8 cellular contexts compared by ENCODE assay signal in the genomic region with DNA sequence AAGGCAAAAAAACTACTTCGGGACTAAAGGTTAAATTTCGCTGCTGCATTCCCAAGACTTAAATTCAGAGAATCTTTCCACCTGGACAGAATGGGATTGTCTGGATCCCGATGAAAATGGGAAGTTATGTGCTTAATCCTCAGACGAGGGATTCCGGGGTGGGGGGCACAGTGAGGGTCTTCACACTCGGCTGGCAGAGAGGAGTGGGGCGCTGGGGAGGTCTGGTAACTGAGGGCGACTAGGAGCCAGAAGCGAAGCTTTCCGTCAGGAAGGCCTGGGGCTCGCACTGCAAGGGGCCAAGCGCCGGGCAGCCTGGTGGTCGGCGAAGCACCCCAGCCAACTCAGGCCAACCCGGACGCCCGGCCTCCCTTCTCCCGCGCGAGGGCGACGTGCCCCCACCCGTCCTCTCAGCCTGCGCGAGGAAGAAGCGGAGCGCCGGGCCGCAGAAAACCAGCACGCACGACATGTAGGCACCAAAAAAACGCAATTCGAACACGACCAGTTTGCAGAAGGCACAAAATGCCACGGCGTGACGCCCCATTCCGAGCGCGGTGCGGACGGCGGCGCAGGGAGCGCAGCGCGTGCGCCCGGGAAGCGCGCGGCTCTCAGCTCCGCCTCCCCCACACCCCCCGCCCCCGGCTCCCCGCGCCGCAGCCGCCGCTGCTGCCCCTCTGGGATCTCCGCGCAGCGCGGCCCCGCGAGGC.
DNase-seq lines count a peak whose midpoint lies in the region; ATAC-seq and TF ChIP-seq lines count a peak whose summit lies in the region.

No MANE protein-coding gene starts in this region.

- no peaks in the 10 kb centered on the region for H3K9me2 ChIP-seq in DOHH2 (replicated peaks; ENCODE audit: control insufficient read depth, low read length)

- H3F3A ChIP-seq in DOHH2 (ENCODE audit: control insufficient read depth, insufficient read depth) = 0 out of 2 replicates have a peak, but pooled peaks cover 5% of the 10 kb centered on the region

- H3K9ac ChIP-seq in mesendoderm (ENCODE audit: low read length) = peak overlapping the region; percentile 91

- H3K56ac ChIP-seq in mesendoderm (ENCODE audit: low read length) = peak overlapping the region; percentile 97

- peak overlapping the region; percentile 82 for H3K27ac ChIP-seq in DOHH2 (ENCODE audit: low read depth, low read length)
- H3K27ac ChIP-seq in ectodermal cell (ENCODE audit: insufficient read depth, low read depth, low read length, poor library complexity, severe bottlenecking) = peak overlapping the region; percentile 85
- peak overlapping the region; percentile 92 for H3K27ac ChIP-seq in mesendoderm (ENCODE audit: low read depth, low read length)
- H3K27ac ChIP-seq in thoracic aorta = peak overlapping the region; percentile 66 to 78

- H4K8ac ChIP-seq in mesendoderm (ENCODE audit: low read depth, low read length) = no peak overlapping the region

- H3K4me3 ChIP-seq in DOHH2 (ENCODE audit: low read length) (peak overlapping the region; percentile 83), ectodermal cell (ENCODE audit: insufficient read depth, low read depth, low read length) (peak overlapping the region; percentile 63), mesendoderm (ENCODE audit: low read length) (peak overlapping the region; percentile 65), thoracic aorta (peak overlapping the region; percentile 74)

- H3K36me3 ChIP-seq in DOHH2 (ENCODE audit: control insufficient read depth, low read length) = peaks cover 19% of the 10 kb centered on the region
- no peaks in the 10 kb centered on the region for H3K36me3 ChIP-seq in ectodermal cell (ENCODE audit: control insufficient read depth, insufficient read depth, low read length)
- no peaks in the 10 kb centered on the region for H3K36me3 ChIP-seq in mesendoderm (ENCODE audit: control insufficient read depth, insufficient read depth, low read length)
- H3K36me3 ChIP-seq in thoracic aorta = no peaks in the 10 kb centered on the region

- 1% methylated on average over 63 to 67 of the region's 67 CpGs for WGBS in ectodermal cell, 2 experiments
- no CpG with 5 or more reads among the region's 67 CpGs for WGBS in mesendoderm (ENCODE audit: extremely low coverage, insufficient coverage, low lambda C conversion rate)

- H3K27me3 ChIP-seq in DOHH2 (ENCODE audit: control insufficient read depth, low read length) (no peaks in the 10 kb centered on the region), ectodermal cell (ENCODE audit: control insufficient read depth, insufficient read depth, low read length, poor library complexity, severe bottlenecking) (peaks cover 4% of the 10 kb centered on the region), mesendoderm (ENCODE audit: insufficient read depth, low read length, poor library complexity) (no peaks in the 10 kb centered on the region), thoracic aorta (replicated peaks; ENCODE audit: insufficient read depth) (no peaks in the 10 kb centered on the region)

- H3K9me3 ChIP-seq in DOHH2 (ENCODE audit: control insufficient read depth, insufficient read depth, low read length) (no peaks in the 10 kb centered on the region), ectodermal cell (ENCODE audit: control insufficient read depth, low read length) (no peaks in the 10 kb centered on the region), thoracic aorta (no peaks in the 10 kb centered on the region)

- H3K4me1 ChIP-seq in DOHH2 (ENCODE audit: control insufficient read depth, low read length) (peaks cover 50% of the 10 kb centered on the region), ectodermal cell (ENCODE audit: control insufficient read depth, insufficient read depth, low read length) (no peaks in the 10 kb centered on the region), mesendoderm (ENCODE audit: control insufficient read depth, low read depth, low read length) (no peaks in the 10 kb centered on the region), thoracic aorta (ENCODE audit: control insufficient read depth in 1 of 2, low read depth in 2 of 2) (peaks cover 5 to 12% of the 10 kb centered on the region in 2 donors)

- H3K23ac ChIP-seq in mesendoderm (ENCODE audit: low read length) = peak overlapping the region; percentile 16

- H2BK15ac ChIP-seq in mesendoderm (replicated peaks; ENCODE audit: low read depth) = no peak overlapping the region

- peak; percentile 38 for TF ChIP-seq CTCF in DOHH2 (IDR thresholded peaks at IDR 0.05; ENCODE audit: low read depth, low read length, poor library complexity, severe bottlenecking)
- TF ChIP-seq CTCF in thoracic aorta (IDR thresholded peaks at IDR 0.05) = peak; percentile 6

- H4K5ac ChIP-seq in mesendoderm (ENCODE audit: low read length) = no peak overlapping the region

- H3K4me2 ChIP-seq in DOHH2 (ENCODE audit: low read length) = peak overlapping the region; percentile 86
- peak overlapping the region; percentile 56 for H3K4me2 ChIP-seq in mesendoderm (ENCODE audit: low read length)

- H3K79me1 ChIP-seq in mesendoderm (ENCODE audit: low read length) = peaks cover 11% of the 10 kb centered on the region

- peak overlapping the region; percentile 96 for H2BK120ac ChIP-seq in mesendoderm (ENCODE audit: low read depth, low read length)

- H2BK5ac ChIP-seq in mesendoderm (ENCODE audit: low read length) = peak overlapping the region; percentile 87

- H4K20me1 ChIP-seq in DOHH2 (ENCODE audit: control insufficient read depth, insufficient read depth, low read depth, low read length) = no peaks in the 10 kb centered on the region

- TF ChIP-seq POLR2A in GM19099 (IDR thresholded peaks at IDR 0.05; ENCODE audit: extremely low read depth, insufficient read length, low read depth) (peak; percentile 57), Raji (IDR thresholded peaks at IDR 0.05; ENCODE audit: insufficient read depth, low read depth, low read length) (peak; percentile 71)

- ATAC-seq in HG03175 (IDR thresholded peaks at IDR 0.05; ENCODE audit: unreplicated experiment) (peak; percentile 63), thoracic aorta (ENCODE audit: insufficient number of reproducible peaks, low FRiP score, low read depth) (peak; percentile 76)

- DNase-seq in mesendoderm (no peak), thoracic aorta (ENCODE audit: low spot score) (peak; percentile 14)
- DNase-seq in stimulated activated CD4-positive, alpha-beta T cell treated with anti-CD3 and anti-CD28 coated beads, Interleukin-15, amount 100 ng/mL, for 24 hours = no peak

- H3K18ac ChIP-seq in mesendoderm (ENCODE audit: low read length) = peak overlapping the region; percentile 54

- H3K79me2 ChIP-seq in DOHH2 (ENCODE audit: control insufficient read depth, low read length) = peaks cover 50% of the 10 kb centered on the region
- H3K79me2 ChIP-seq in mesendoderm (ENCODE audit: control insufficient read depth, insufficient read depth, low read length) = peaks cover 14% of the 10 kb centered on the region

- peak overlapping the region; percentile 49 for H3K4ac ChIP-seq in mesendoderm (ENCODE audit: low read depth, low read length)

- H2AK5ac ChIP-seq in mesendoderm (ENCODE audit: low read length) = no peak overlapping the region
